15 cellular contexts compared by ENCODE assay signal in genomic region chr9:124188331-124189110, GRCh38.
A peak's percentile ranks its signal among the peaks of the same experiment; 100 is the strongest.
DNase-seq lines count a peak whose midpoint lies in the region; ATAC-seq and TF ChIP-seq lines count a peak whose summit lies in the region.
"Had no signal": no experiment of that assay in that cellular context is flagged by ENCODE, and none has a peak within 500 bp of the region (broad histone marks: within the 10 kb centered on the region; RNA-seq: fewer than 3 reads in every experiment).

No MANE protein-coding gene starts in this region.

- no peak overlapping the region for H3K4me3 Mint-ChIP-seq in activated CD8-positive, alpha-beta memory T cell treated with anti-CD3 and anti-CD28 coated beads, Interleukin-2, amount 10 ng/mL, durations not matched to agents 7 days and 5 days
- no peak overlapping the region for H3K4me3 Mint-ChIP-seq in dendritic cell treated with granulocyte-macrophage colony-stimulating factor and Interleukin-4, amounts not matched to agents 40 ng/mL and 50 ng/mL, for 4 days
- no peak overlapping the region for H3K4me3 Mint-ChIP-seq in activated T-helper 2 cell treated with anti-CD3 and anti-CD28 coated beads, Interferon-gamma antibody, Interleukin-2, Interleukin-4, amounts not matched to agents 10 μg/mL and 5 μg/mL and 100 μg/mL, durations not matched to agents 14 hours and 24 hours and 36 hours (ENCODE audit: low read depth)
- H3K4me3 Mint-ChIP-seq: CD8-positive, alpha-beta memory T cell; HFFc6 had no signal

- H3K27me3 ChIP-seq in uterus, result no peaks in the 10 kb centered on the region
- H3K27me3 ChIP-seq: BLaER1 treated with 17β-estradiol and CSF1 and Interleukin-3, amounts not matched to agents 10 nM and 100 nM had no signal

- H3K4me3 ChIP-seq in uterus, result no peak overlapping the region
- H3K4me3 ChIP-seq: BLaER1 treated with 17β-estradiol and CSF1 and Interleukin-3, amounts not matched to agents 10 nM and 100 nM had no signal

- no peak for TF ChIP-seq CTCF in uterus (IDR thresholded peaks at IDR 0.05)

- no peak overlapping the region for H3K27ac ChIP-seq in uterus
- H3K27ac ChIP-seq: BLaER1 treated with 17β-estradiol and CSF1 and Interleukin-3, amounts not matched to agents 10 nM and 100 nM had no signal

- no peak for DNase-seq in activated CD8-positive, alpha-beta memory T cell treated with anti-CD3 and anti-CD28 coated beads, Interleukin-2, amount 10 ng/mL, durations not matched to agents 7 days and 5 days
- DNase-seq in activated CD8-positive, alpha-beta memory T cell treated with anti-CD3 and anti-CD28 coated beads, Interleukin-2, amount 50 U/mL, for 4 hours, result no peak
- DNase-seq in posterior vena cava (ENCODE audit: low spot score) (peak; percentile 19), uterus (no peak)
- no peak for DNase-seq in activated T-helper 2 cell treated with anti-CD3 and anti-CD28 coated beads, Interferon-gamma antibody, Interleukin-2, Interleukin-4, amounts not matched to agents 10 μg/mL and 5 μg/mL and 100 μg/mL, durations not matched to agents 14 hours and 24 hours and 36 hours (ENCODE audit: low spot score)
- DNase-seq: CD8-positive, alpha-beta memory T cell; DMS79 treated with DMSO at 0.1 percent for 48 hours; HFFc6; NCI-H187 treated with DMSO at 0.1 percent for 48 hours; NCI-H510A treated with DMSO at 0.1 percent for 48 hours; NCI-H82 had no signal

- CTCF ChIA-PET in activated CD8-positive, alpha-beta memory T cell treated with anti-CD3 and anti-CD28 coated beads, Interleukin-2, amount 10 ng/mL, durations not matched to agents 7 days and 5 days (lab: Charles Lee), result no interaction called here

- TF ChIP-seq POLR2A in uterus (IDR thresholded peaks at IDR 0.05), result no peak

- no peaks in the 10 kb centered on the region for H3K4me1 Mint-ChIP-seq in activated CD8-positive, alpha-beta memory T cell treated with anti-CD3 and anti-CD28 coated beads, Interleukin-2, amount 10 ng/mL, durations not matched to agents 7 days and 5 days
- peaks cover 50% of the 10 kb centered on the region for H3K4me1 Mint-ChIP-seq in dendritic cell treated with granulocyte-macrophage colony-stimulating factor and Interleukin-4, amounts not matched to agents 40 ng/mL and 50 ng/mL, for 4 days (ENCODE audit: low read depth)
- H3K4me1 Mint-ChIP-seq in activated T-helper 2 cell treated with anti-CD3 and anti-CD28 coated beads, Interferon-gamma antibody, Interleukin-2, Interleukin-4, amounts not matched to agents 10 μg/mL and 5 μg/mL and 100 μg/mL, durations not matched to agents 14 hours and 24 hours and 36 hours (ENCODE audit: low read depth), result peaks cover 13% of the 10 kb centered on the region
- H3K4me1 Mint-ChIP-seq: CD8-positive, alpha-beta memory T cell had no signal

- no peaks in the 10 kb centered on the region for H3K36me3 ChIP-seq in uterus
- H3K36me3 ChIP-seq: BLaER1 treated with 17β-estradiol and CSF1 and Interleukin-3, amounts not matched to agents 10 nM and 100 nM had no signal

- H3K27ac Mint-ChIP-seq in activated CD8-positive, alpha-beta memory T cell treated with anti-CD3 and anti-CD28 coated beads, Interleukin-2, amount 10 ng/mL, durations not matched to agents 7 days and 5 days, result peak overlapping the region; percentile 33
- H3K27ac Mint-ChIP-seq in dendritic cell treated with granulocyte-macrophage colony-stimulating factor and Interleukin-4, amounts not matched to agents 40 ng/mL and 50 ng/mL, for 4 days, result peak overlapping the region; percentile 22
- H3K27ac Mint-ChIP-seq in activated T-helper 2 cell treated with anti-CD3 and anti-CD28 coated beads, Interferon-gamma antibody, Interleukin-2, Interleukin-4, amounts not matched to agents 10 μg/mL and 5 μg/mL and 100 μg/mL, durations not matched to agents 14 hours and 24 hours and 36 hours, result no peak overlapping the region
- H3K27ac Mint-ChIP-seq: HFFc6 had no signal

- H3K9me3 Mint-ChIP-seq in activated CD8-positive, alpha-beta memory T cell treated with anti-CD3 and anti-CD28 coated beads, Interleukin-2, amount 10 ng/mL, durations not matched to agents 7 days and 5 days (ENCODE audit: low read depth), result no peaks in the 10 kb centered on the region
- peaks cover 5% of the 10 kb centered on the region for H3K9me3 Mint-ChIP-seq in dendritic cell treated with granulocyte-macrophage colony-stimulating factor and Interleukin-4, amounts not matched to agents 40 ng/mL and 50 ng/mL, for 4 days
- H3K9me3 Mint-ChIP-seq in activated T-helper 2 cell treated with anti-CD3 and anti-CD28 coated beads, Interferon-gamma antibody, Interleukin-2, Interleukin-4, amounts not matched to agents 10 μg/mL and 5 μg/mL and 100 μg/mL, durations not matched to agents 14 hours and 24 hours and 36 hours, result peaks cover 3% of the 10 kb centered on the region
- H3K9me3 Mint-ChIP-seq: CD8-positive, alpha-beta memory T cell had no signal

- H3K4me1 ChIP-seq in uterus, result no peaks in the 10 kb centered on the region

- intact Hi-C loops in dendritic cell treated with granulocyte-macrophage colony-stimulating factor and Interleukin-4, amounts not matched to agents 40 ng/mL and 50 ng/mL, for 4 days (cut with micrococcal nuclease), result no loop called here
- intact Hi-C loops in posterior vena cava (cut with DNase I) (no loop called here), uterus (cut with DNase I; ENCODE audit: low total_unique reads) (no loop called here)
- intact Hi-C loops in activated T-helper 2 cell treated with anti-CD3 and anti-CD28 coated beads, Interferon-gamma antibody, Interleukin-2, Interleukin-4, amounts not matched to agents 10 μg/mL and 5 μg/mL and 100 μg/mL, durations not matched to agents 14 hours and 24 hours and 36 hours (cut with micrococcal nuclease), result loop anchor here (5.0 kb wide), 1 partner anchor 36 kb away; no protein-coding TSS in a partner anchor

- peaks cover 19% of the 10 kb centered on the region for H3K27me3 Mint-ChIP-seq in activated CD8-positive, alpha-beta memory T cell treated with anti-CD3 and anti-CD28 coated beads, Interleukin-2, amount 10 ng/mL, durations not matched to agents 7 days and 5 days
- H3K27me3 Mint-ChIP-seq in dendritic cell treated with granulocyte-macrophage colony-stimulating factor and Interleukin-4, amounts not matched to agents 40 ng/mL and 50 ng/mL, for 4 days, result peaks cover 20% of the 10 kb centered on the region
- H3K27me3 Mint-ChIP-seq in activated T-helper 2 cell treated with anti-CD3 and anti-CD28 coated beads, Interferon-gamma antibody, Interleukin-2, Interleukin-4, amounts not matched to agents 10 μg/mL and 5 μg/mL and 100 μg/mL, durations not matched to agents 14 hours and 24 hours and 36 hours (ENCODE audit: low read depth), result peaks cover 10% of the 10 kb centered on the region

- ATAC-seq in activated CD8-positive, alpha-beta memory T cell treated with anti-CD3 and anti-CD28 coated beads, Interleukin-2, amount 10 ng/mL, durations not matched to agents 7 days and 5 days, result no peak
- ATAC-seq in HG03135 (IDR thresholded peaks at IDR 0.05; ENCODE audit: unreplicated experiment), result no peak
- no peak for ATAC-seq in HG03460 (IDR thresholded peaks at IDR 0.05; ENCODE audit: unreplicated experiment)

- no peaks in the 10 kb centered on the region for H3K9me3 ChIP-seq in uterus

- no peaks in the 10 kb centered on the region for H3K36me3 Mint-ChIP-seq in activated CD8-positive, alpha-beta memory T cell treated with anti-CD3 and anti-CD28 coated beads, Interleukin-2, amount 10 ng/mL, durations not matched to agents 7 days and 5 days
- no peaks in the 10 kb centered on the region for H3K36me3 Mint-ChIP-seq in dendritic cell treated with granulocyte-macrophage colony-stimulating factor and Interleukin-4, amounts not matched to agents 40 ng/mL and 50 ng/mL, for 4 days (ENCODE audit: low read depth)
- no peaks in the 10 kb centered on the region for H3K36me3 Mint-ChIP-seq in activated T-helper 2 cell treated with anti-CD3 and anti-CD28 coated beads, Interferon-gamma antibody, Interleukin-2, Interleukin-4, amounts not matched to agents 10 μg/mL and 5 μg/mL and 100 μg/mL, durations not matched to agents 14 hours and 24 hours and 36 hours (ENCODE audit: low read depth)
- H3K36me3 Mint-ChIP-seq: CD8-positive, alpha-beta memory T cell had no signal
